ENCODE assay signal across 1 cellular context in genomic region chr14:24093901-24094838, GRCh38.
A peak's percentile ranks its signal among the peaks of the same experiment; 100 is the strongest.
TF ChIP-seq lines count a peak whose summit lies in the region.

Gene PCK2, plus strand, starts transcription at chr14:24094311. Its CDS starts 95 bp downstream, at chr14:24094406.

TF ChIP-seq in HepG2, 621 proteins besides CTCF, POLR2A, EP300 and RAD21 (continued from another document and continues in another):
- TF ChIP-seq THAP9 (CRISPR knock-in tag; IDR thresholded peaks at IDR 0.05; ENCODE audit: borderline replicate concordance), result peak; percentile 59
- TF ChIP-seq SNAPC5 (CRISPR knock-in tag; IDR thresholded peaks at IDR 0.05; ENCODE audit: borderline replicate concordance), result peak; percentile 96; the same call in 1 of the 2 replicates
- TF ChIP-seq ZNF770 (CRISPR knock-in tag; IDR thresholded peaks at IDR 0.05), result no peak
- TF ChIP-seq ZFY (CRISPR knock-in tag; IDR thresholded peaks at IDR 0.05), result peak; percentile 89
- peak; percentile 93 for TF ChIP-seq HNF4G (IDR thresholded peaks at IDR 0.05; ENCODE audit: borderline replicate concordance, low read depth, low read length)
- TF ChIP-seq HNF4G (CRISPR knock-in tag; IDR thresholded peaks at IDR 0.05; ENCODE audit: borderline replicate concordance, low read depth), result peak; percentile 50
- no peak for TF ChIP-seq ZNF138 (CRISPR knock-in tag; IDR thresholded peaks at IDR 0.05; ENCODE audit: low read depth)
- no peak for TF ChIP-seq NPAS2 (CRISPR knock-in tag; IDR thresholded peaks at IDR 0.05; ENCODE audit: borderline replicate concordance)
- peak; percentile 91; the same call in 1 of the 2 replicates for TF ChIP-seq PAX8 (CRISPR knock-in tag; IDR thresholded peaks at IDR 0.05; ENCODE audit: borderline replicate concordance)
- TF ChIP-seq TFDP1 (CRISPR knock-in tag; IDR thresholded peaks at IDR 0.05; ENCODE audit: borderline replicate concordance), result peak; percentile 76
- TF ChIP-seq ZNF10 (CRISPR knock-in tag; IDR thresholded peaks at IDR 0.05; ENCODE audit: borderline replicate concordance, low read depth), result peak; percentile 98; the same call in 1 of the 2 replicates
- peak; percentile 92 for TF ChIP-seq ZBTB20 (CRISPR knock-in tag; IDR thresholded peaks at IDR 0.05; ENCODE audit: borderline replicate concordance, low read depth)
- peak; percentile 94 for TF ChIP-seq ZNF710 (CRISPR knock-in tag; IDR thresholded peaks at IDR 0.05; ENCODE audit: borderline replicate concordance)
- TF ChIP-seq SKIL (CRISPR knock-in tag; IDR thresholded peaks at IDR 0.05; ENCODE audit: borderline replicate concordance), result no peak
- TF ChIP-seq ZNF234 (CRISPR knock-in tag; conservative IDR thresholded peaks at IDR 0.05), result no peak
- no peak for TF ChIP-seq TRAFD1 (CRISPR knock-in tag; IDR thresholded peaks at IDR 0.05; ENCODE audit: borderline replicate concordance)
- no peak for TF ChIP-seq TBL1XR1 (IDR thresholded peaks at IDR 0.05; ENCODE audit: borderline replicate concordance, low read length, partially characterized antibody)
- TF ChIP-seq HOXA5 (CRISPR knock-in tag; IDR thresholded peaks at IDR 0.05), result peak; percentile 99
- TF ChIP-seq SCMH1 (CRISPR knock-in tag; IDR thresholded peaks at IDR 0.05; ENCODE audit: borderline replicate concordance), result no peak
- TF ChIP-seq FOXA1 (IDR thresholded peaks at IDR 0.05), result no peak
- peak; percentile 59; the same call in 1 of the 2 replicates for TF ChIP-seq FOXA1 (CRISPR knock-in tag; IDR thresholded peaks at IDR 0.05)
- TF ChIP-seq MBNL3 (CRISPR knock-in tag; conservative IDR thresholded peaks at IDR 0.05), result no peak
- no peak for TF ChIP-seq NRL (CRISPR knock-in tag; IDR thresholded peaks at IDR 0.05; ENCODE audit: borderline replicate concordance)
- no peak for TF ChIP-seq ZNF382 (CRISPR knock-in tag; IDR thresholded peaks at IDR 0.05; ENCODE audit: borderline replicate concordance)
- TF ChIP-seq TBX3 (IDR thresholded peaks at IDR 0.05; ENCODE audit: borderline replicate concordance), result peak; percentile 41; the same call in 1 of the 2 replicates
- peak; percentile 68; the same call in 1 of the 2 replicates for TF ChIP-seq ONECUT2 (CRISPR knock-in tag; IDR thresholded peaks at IDR 0.05)
- TF ChIP-seq ZNF503 (CRISPR knock-in tag; IDR thresholded peaks at IDR 0.05), result peak; percentile 90
- TF ChIP-seq MEIS1 (CRISPR knock-in tag; IDR thresholded peaks at IDR 0.05; ENCODE audit: borderline replicate concordance), result no peak; the same call in none of the 2 replicates
- TF ChIP-seq ZNF547 (CRISPR knock-in tag; IDR thresholded peaks at IDR 0.05), result peak; percentile 86; the same call in 1 of the 2 replicates
- peak; percentile 98 for TF ChIP-seq ZNF225 (CRISPR knock-in tag; IDR thresholded peaks at IDR 0.05)
- TF ChIP-seq ZNF343 (CRISPR knock-in tag; IDR thresholded peaks at IDR 0.05), result peak; percentile 99
- TF ChIP-seq MTA3 (CRISPR knock-in tag; IDR thresholded peaks at IDR 0.05), result peak; percentile 77; the same call in 1 of the 2 replicates
- peak; percentile 90 for TF ChIP-seq RXRA (CRISPR knock-in tag; IDR thresholded peaks at IDR 0.05)
- TF ChIP-seq MAZ (IDR thresholded peaks at IDR 0.05; ENCODE audit: borderline replicate concordance, low read depth, low read length), result peak; percentile 94
- peak; percentile 100 for TF ChIP-seq MAZ (CRISPR knock-in tag; IDR thresholded peaks at IDR 0.05; ENCODE audit: low read depth)
- peak; percentile 100 for TF ChIP-seq KAT7 (CRISPR knock-in tag; IDR thresholded peaks at IDR 0.05; ENCODE audit: borderline replicate concordance)
- peak; percentile 74; the same call in 1 of the 2 replicates for TF ChIP-seq MTA1 (CRISPR knock-in tag; IDR thresholded peaks at IDR 0.05; ENCODE audit: borderline replicate concordance)
- peak; percentile 88 for TF ChIP-seq PITX1 (CRISPR knock-in tag; IDR thresholded peaks at IDR 0.05)
- peak; percentile 95 for TF ChIP-seq ISX (CRISPR knock-in tag; conservative IDR thresholded peaks at IDR 0.05)
- TF ChIP-seq ZSCAN29 (CRISPR knock-in tag; conservative IDR thresholded peaks at IDR 0.05), result no peak; the same call in 1 of the 2 replicates
- peak; percentile 92 for TF ChIP-seq ZSCAN25 (CRISPR knock-in tag; IDR thresholded peaks at IDR 0.05)
- peak; percentile 90 for TF ChIP-seq HNF4A (CRISPR knock-in tag; IDR thresholded peaks at IDR 0.05)
- TF ChIP-seq SIN3A (IDR thresholded peaks at IDR 0.05; ENCODE audit: borderline replicate concordance, low read depth, low read length), result peak; percentile 94; the same call in 1 of the 2 replicates
- TF ChIP-seq ZNF451 (CRISPR knock-in tag; IDR thresholded peaks at IDR 0.05), result peak; percentile 87
- TF ChIP-seq IKZF1 (IDR thresholded peaks at IDR 0.05), result no peak
- TF ChIP-seq ZNF501 (CRISPR knock-in tag; IDR thresholded peaks at IDR 0.05), result no peak
- TF ChIP-seq ZNF644 (CRISPR knock-in tag; IDR thresholded peaks at IDR 0.05; ENCODE audit: low read depth), result peak; percentile 83
- peak; percentile 93; the same call in 1 of the 2 replicates for TF ChIP-seq ATF6 (CRISPR knock-in tag; conservative IDR thresholded peaks at IDR 0.05)
- peak; percentile 91 for TF ChIP-seq SKI (IDR thresholded peaks at IDR 0.05; ENCODE audit: partially characterized antibody)
- peak; percentile 95 for TF ChIP-seq ZNF124 (CRISPR knock-in tag; IDR thresholded peaks at IDR 0.05)
- peak; percentile 95 for TF ChIP-seq IRF2 (CRISPR knock-in tag; IDR thresholded peaks at IDR 0.05)
- peak; percentile 86 for TF ChIP-seq IKZF4 (CRISPR knock-in tag; IDR thresholded peaks at IDR 0.05; ENCODE audit: borderline replicate concordance, low read depth, not compliant biosample characterization)
- TF ChIP-seq ARNT2 (CRISPR knock-in tag; IDR thresholded peaks at IDR 0.05; ENCODE audit: low read depth), result peak; percentile 100
